ENCODE assay signal across 1 cellular context in genomic region chr10:46217749-46218453, GRCh38.
TF ChIP-seq lines count a peak whose summit lies in the region.

No MANE protein-coding gene starts in this region.

TF ChIP-seq in K562, 482 proteins besides CTCF, POLR2A, EP300 and RAD21 (continued from another document and continues in another):
- TF ChIP-seq ZNF407 (IDR thresholded peaks at IDR 0.05; ENCODE audit: low read depth) (no peak), HDGF (IDR thresholded peaks at IDR 0.05) (peak; percentile 86; the same call in 1 of the 2 replicates), MBD1 (CRISPR knock-in tag; IDR thresholded peaks at IDR 0.05) (peak; percentile 38; the same call in 1 of the 2 replicates), PKNOX1 (IDR thresholded peaks at IDR 0.05) (no peak), ATF6 (CRISPR knock-in tag; IDR thresholded peaks at IDR 0.05) (0 out of 2 replicates have a peak, but pooled peaks have one; percentile 32), MBD2 (IDR thresholded peaks at IDR 0.05; ENCODE audit: borderline replicate concordance, low read depth) (no peak), BMI1 (IDR thresholded peaks at IDR 0.05; ENCODE audit: low read length) (no peak), ELF1 (tag; IDR thresholded peaks at IDR 0.05) (no peak), NONO (IDR thresholded peaks at IDR 0.05; ENCODE audit: low read depth in 2 of 2, low read length in 1 of 2) (no peak), ZNF830 (CRISPR knock-in tag; IDR thresholded peaks at IDR 0.05) (no peak), TFE3 (CRISPR knock-in tag; IDR thresholded peaks at IDR 0.05) (no peak), SIN3A (IDR thresholded peaks at IDR 0.05; ENCODE audit: borderline replicate concordance in 2 of 2, control insufficient read depth in 1 of 2, low read depth in 2 of 2, low read length in 2 of 2) (no peak), TRIM25 (IDR thresholded peaks at IDR 0.05; ENCODE audit: borderline replicate concordance) (no peak), NRF1 (conservative IDR thresholded peaks at IDR 0.05 in 1 of 2, IDR thresholded peaks at IDR 0.05 in 1 of 2) (0 out of 4 replicates have a peak, but pooled peaks of 1 of the 2 experiments have one; percentile 46), PCBP1 (IDR thresholded peaks at IDR 0.05; ENCODE audit: low read depth, low read length, poor library complexity, severe bottlenecking) (no peak), HBP1 (CRISPR knock-in tag; IDR thresholded peaks at IDR 0.05) (0 out of 2 replicates have a peak, but pooled peaks have one; percentile 58), ZNF639 (CRISPR knock-in tag; conservative IDR thresholded peaks at IDR 0.05 in 1 of 2, IDR thresholded peaks at IDR 0.05 in 1 of 2) (no peak), FOSL1 (tag; conservative IDR thresholded peaks at IDR 0.05) (peak; percentile 49), ZNF398 (CRISPR knock-in tag; IDR thresholded peaks at IDR 0.05) (no peak), THRB (CRISPR knock-in tag; conservative IDR thresholded peaks at IDR 0.05) (peak; percentile 59; the same call in 1 of the 2 replicates), ZBTB1 (CRISPR knock-in tag; IDR thresholded peaks at IDR 0.05; ENCODE audit: borderline replicate concordance, low read depth) (no peak), NFE2L1 (tag; IDR thresholded peaks at IDR 0.05; ENCODE audit: borderline replicate concordance, low read depth) (no peak), CBX5 (IDR thresholded peaks at IDR 0.05; ENCODE audit: borderline replicate concordance, low read depth) (no peak)
